1 cellular context compared by ENCODE assay signal in genomic region chr6:113447088-113447831, GRCh38.
TF ChIP-seq lines count a peak whose summit lies in the region.

No MANE protein-coding gene starts in this region.

TF ChIP-seq in IMR-90, 13 proteins besides CTCF, POLR2A, EP300 and RAD21 (continued from another document):
- TF ChIP-seq MAFK (IDR thresholded peaks at IDR 0.05; ENCODE audit: low read depth, low read length), result peak; percentile 31; the same call in 1 of the 2 replicates
- TF ChIP-seq RFX5 (IDR thresholded peaks at IDR 0.05; ENCODE audit: low read depth, low read length), result no peak
- peak; percentile 91 for TF ChIP-seq USF2 (IDR thresholded peaks at IDR 0.05; ENCODE audit: low read depth, low read length)
- peak; percentile 97 for TF ChIP-seq FOS (IDR thresholded peaks at IDR 0.05; ENCODE audit: low read depth, low read length)
- no peak for TF ChIP-seq MXI1 (IDR thresholded peaks at IDR 0.05; ENCODE audit: borderline replicate concordance, low read depth, low read length)
- TF ChIP-seq SMC3 (IDR thresholded peaks at IDR 0.05; ENCODE audit: low read depth, low read length), result no peak
- TF ChIP-seq ELK1 (IDR thresholded peaks at IDR 0.05; ENCODE audit: borderline replicate concordance, low read depth, low read length), result no peak
- TF ChIP-seq NFE2L2 (IDR thresholded peaks at IDR 0.05; ENCODE audit: low read depth, low read length), result no peak; the same call in 1 of the 2 replicates
